ENCODE assay signal across 33 cellular contexts in genomic region chr5:131008329-131008728, GRCh38.
"Had no signal": no experiment of that assay in that cellular context is flagged by ENCODE, and none has a peak within 500 bp of the region (broad histone marks: within the 10 kb centered on the region; RNA-seq: fewer than 3 reads in every experiment).

No MANE protein-coding gene starts in this region.

- H3K9me3 Mint-ChIP-seq: activated B cell treated with CpG ODN at 0.5 μM for 24 hours; activated CD4-positive, alpha-beta memory T cell treated with anti-CD3 and anti-CD28 coated beads for 36 hours; activated T-helper 1 cell treated with anti-CD3 and anti-CD28 coated beads, Interleukin-12 subunit alpha, Interleukin-12 subunit beta, Interleukin-2, Interleukin-4 antibody, amounts not matched to agents 30 ng/mL and 10 ng/mL and 1 ng/mL, durations not matched to agents 14 hours and 24 hours and 36 hours; activated T-helper 17 cell treated with anti-CD3 and anti-CD28 coated beads, Interleukin-2, amount 50 U/mL, for 72 hours had no signal

- H3K27ac Mint-ChIP-seq: activated B cell treated with CpG ODN at 0.5 μM for 24 hours; activated CD4-positive, alpha-beta memory T cell treated with anti-CD3 and anti-CD28 coated beads for 36 hours; activated CD4-positive, alpha-beta T cell treated with anti-CD3 and anti-CD28 coated beads, Interleukin-2, amount 10 ng/mL, durations not matched to agents 24 days and 14 days; activated CD8-positive, alpha-beta T cell treated with anti-CD3 and anti-CD28 coated beads for 36 hours; activated naive CD4-positive, alpha-beta T cell treated with anti-CD3 and anti-CD28 coated beads for 36 hours; activated naive CD4-positive, alpha-beta T cell treated with anti-CD3 and anti-CD28 coated beads, Interleukin-2, amount 50 U/mL, for 72 hours; activated naive CD8-positive, alpha-beta T cell treated with anti-CD3 and anti-CD28 coated beads for 36 hours; activated T-helper 1 cell treated with anti-CD3 and anti-CD28 coated beads, Interleukin-12 subunit alpha, Interleukin-12 subunit beta, Interleukin-2, Interleukin-4 antibody, amounts not matched to agents 30 ng/mL and 10 ng/mL and 1 ng/mL, durations not matched to agents 14 hours and 24 hours and 36 hours; activated T-helper 17 cell treated with anti-CD3 and anti-CD28 coated beads, Interleukin-2, amount 50 U/mL, for 72 hours; T-cell; T-helper 17 cell had no signal

- H3K4me3 Mint-ChIP-seq: activated B cell treated with CpG ODN at 0.5 μM for 24 hours; activated CD4-positive, alpha-beta memory T cell treated with anti-CD3 and anti-CD28 coated beads for 36 hours; activated CD4-positive, alpha-beta T cell treated with anti-CD3 and anti-CD28 coated beads, Interleukin-2, amount 10 ng/mL, durations not matched to agents 24 days and 14 days; activated CD8-positive, alpha-beta T cell treated with anti-CD3 and anti-CD28 coated beads for 36 hours; activated naive CD4-positive, alpha-beta T cell treated with anti-CD3 and anti-CD28 coated beads for 36 hours; activated naive CD8-positive, alpha-beta T cell treated with anti-CD3 and anti-CD28 coated beads for 36 hours; activated T-helper 1 cell treated with anti-CD3 and anti-CD28 coated beads, Interleukin-12 subunit alpha, Interleukin-12 subunit beta, Interleukin-2, Interleukin-4 antibody, amounts not matched to agents 30 ng/mL and 10 ng/mL and 1 ng/mL, durations not matched to agents 14 hours and 24 hours and 36 hours; activated T-helper 17 cell treated with anti-CD3 and anti-CD28 coated beads, Interleukin-2, amount 50 U/mL, for 72 hours; T-cell; T-helper 17 cell had no signal

- H3K36me3 Mint-ChIP-seq: activated CD4-positive, alpha-beta memory T cell treated with anti-CD3 and anti-CD28 coated beads for 36 hours; activated naive CD4-positive, alpha-beta T cell treated with anti-CD3 and anti-CD28 coated beads, Interleukin-2, amount 50 U/mL, for 72 hours; activated naive CD8-positive, alpha-beta T cell treated with anti-CD3 and anti-CD28 coated beads for 36 hours; T-cell had no signal

- DNase-seq: activated B cell treated with CpG ODN at 0.5 μM for 24 hours; activated CD4-positive, alpha-beta memory T cell treated with anti-CD3 and anti-CD28 coated beads for 36 hours; activated CD4-positive, alpha-beta T cell treated with anti-CD3 and anti-CD28 coated beads for 4 hours; activated CD4-positive, alpha-beta T cell treated with anti-CD3 and anti-CD28 coated beads, Interleukin-2, amount 10 ng/mL, durations not matched to agents 24 days and 14 days; activated CD4-positive, alpha-beta T cell treated with anti-CD3 and anti-CD28 coated beads, Interleukin-2, amount 50 U/mL, for 1 hour; activated CD4-positive, alpha-beta T cell treated with anti-CD3 and anti-CD28 coated beads, Interleukin-2, amount 50 U/mL, for 4 hours; activated CD4-positive, CD25-positive, alpha-beta regulatory T cell treated with anti-CD3 and anti-CD28 coated beads, Interleukin-2, amount 50 U/mL, for 72 hours; activated CD8-positive, alpha-beta memory T cell treated with anti-CD3 and anti-CD28 coated beads, Interleukin-2, amount 50 U/mL, for 4 hours; activated CD8-positive, alpha-beta T cell treated with anti-CD3 and anti-CD28 coated beads for 36 hours; activated effector memory CD4-positive, alpha-beta T cell treated with anti-CD3 and anti-CD28 coated beads, Interleukin-2, amount 50 U/mL, for 16 hours; activated gamma-delta T cell treated with Interleukin-2 at 50 U/mL for 16 hours; activated naive CD4-positive, alpha-beta T cell; activated naive CD4-positive, alpha-beta T cell treated with anti-CD3 and anti-CD28 coated beads for 36 hours; activated naive CD4-positive, alpha-beta T cell treated with anti-CD3 and anti-CD28 coated beads, Interleukin-2, amount 50 U/mL, for 16 hours; activated naive CD8-positive, alpha-beta T cell treated with anti-CD3 and anti-CD28 coated beads for 36 hours; activated T-cell treated with anti-CD3 and anti-CD28 coated beads for 4 hours; activated T-cell treated with anti-CD3 and anti-CD28 coated beads, Interleukin-2, amount 50 U/mL, for 1 hour; activated T-cell treated with anti-CD3 and anti-CD28 coated beads, Interleukin-2, amount 50 U/mL, for 48 hours; adrenal gland; amniotic stem cell; body of pancreas; brain microvascular endothelial cell; central memory CD4-positive, alpha-beta T cell; T-cell; T-helper 17 cell; T1000 had no signal

- H3K27me3 Mint-ChIP-seq: activated CD4-positive, alpha-beta memory T cell treated with anti-CD3 and anti-CD28 coated beads for 36 hours; activated CD8-positive, alpha-beta T cell treated with anti-CD3 and anti-CD28 coated beads for 36 hours; activated naive CD8-positive, alpha-beta T cell treated with anti-CD3 and anti-CD28 coated beads for 36 hours had no signal

- H3K4me1 ChIP-seq: adrenal gland, body of pancreas, breast epithelium had no signal

- FAIRE-seq: astrocyte, TTC549 had no signal

- H3K27me3 ChIP-seq: adrenal gland, body of pancreas, brain microvascular endothelial cell, breast epithelium had no signal

- H3K4me3 ChIP-seq: adrenal gland, body of pancreas, breast epithelium had no signal

- ATAC-seq: activated CD8-positive, alpha-beta T cell treated with anti-CD3 and anti-CD28 coated beads for 36 hours; activated naive CD4-positive, alpha-beta T cell treated with anti-CD3 and anti-CD28 coated beads, Interleukin-2, amount 50 U/mL, for 72 hours; activated T-helper 17 cell treated with anti-CD3 and anti-CD28 coated beads, Interleukin-2, amount 50 U/mL, for 72 hours; body of pancreas; T-cell; T-helper 17 cell had no signal

- H3K9me3 ChIP-seq: adrenal gland, body of pancreas, breast epithelium had no signal

- H3K36me3 ChIP-seq: adrenal gland, brain microvascular endothelial cell, breast epithelium had no signal

- H3K27ac ChIP-seq: adrenal gland, body of pancreas, brain microvascular endothelial cell, breast epithelium, VCaP had no signal

- H3K4me1 Mint-ChIP-seq: activated B cell treated with CpG ODN at 0.5 μM for 24 hours; activated CD4-positive, alpha-beta T cell treated with anti-CD3 and anti-CD28 coated beads, Interleukin-2, amount 10 ng/mL, durations not matched to agents 24 days and 14 days; activated naive CD8-positive, alpha-beta T cell treated with anti-CD3 and anti-CD28 coated beads for 36 hours; activated T-helper 17 cell treated with anti-CD3 and anti-CD28 coated beads, Interleukin-2, amount 50 U/mL, for 72 hours; T-cell; T-helper 17 cell had no signal
